ENCODE assay signal across 19 cellular contexts in genomic region chr13:113666951-113667701, GRCh38. TPM values are rescaled to one million over a fixed set of nuclear protein-coding genes. Genes with fewer than 3 reads are reported as not detected.
A peak's percentile ranks its signal among the peaks of the same experiment; 100 is the strongest.
DNase-seq lines count a peak whose midpoint lies in the region; ATAC-seq and TF ChIP-seq lines count a peak whose summit lies in the region.
"Had no signal": no experiment of that assay in that cellular context is flagged by ENCODE, and none has a peak within 500 bp of the region (broad histone marks: within the 10 kb centered on the region; RNA-seq: fewer than 3 reads in every experiment).

Gene GRK1, plus strand, starts transcription at chr13:113667219. Its CDS starts 168 bp downstream, at chr13:113667387.

- H3K27me3 ChIP-seq in SK-N-SH (ENCODE audit: insufficient read depth) = no peaks in the 10 kb centered on the region
- H3K27me3 ChIP-seq in Peyer's patch = no peaks in the 10 kb centered on the region
- H3K27me3 ChIP-seq in left lung = no peaks in the 10 kb centered on the region
- H3K27me3 ChIP-seq in sigmoid colon = peaks cover 0 to 4% (median 0%) of the 10 kb centered on the region in 3 donors
- H3K27me3 ChIP-seq in MG63 = no peaks in the 10 kb centered on the region
- H3K27me3 ChIP-seq: brain microvascular endothelial cell, esophagus muscularis mucosa had no signal

- TF ChIP-seq CTCF in SK-N-SH (IDR thresholded peaks at IDR 0.05) = no peak
- no peak for TF ChIP-seq CTCF in Peyer's patch (IDR thresholded peaks at IDR 0.05)
- TF ChIP-seq CTCF in left lung (IDR thresholded peaks at IDR 0.05) = no peak
- no peak for TF ChIP-seq CTCF in sigmoid colon (IDR thresholded peaks at IDR 0.05)

- no peak within 1 kb of the TSS for H3K4me2 ChIP-seq in SK-N-SH

- TF ChIP-seq POLR2A in Peyer's patch (IDR thresholded peaks at IDR 0.05) (no peak), sigmoid colon (IDR thresholded peaks at IDR 0.05) (no peak)

- H3K27ac ChIP-seq in SK-N-SH (ENCODE audit: low read depth in 2 of 2, low read length in 1 of 2) (no peak within 1 kb of the TSS), Peyer's patch (no peak within 1 kb of the TSS), left lung (no peak within 1 kb of the TSS), sigmoid colon (no peak within 1 kb of the TSS)
- H3K27ac ChIP-seq: brain microvascular endothelial cell, esophagus muscularis mucosa, prostate gland had no signal

- 76% methylated on average over 18 of the region's 32 CpGs for WGBS in SK-N-SH (ENCODE audit: low lambda C conversion rate)
- WGBS in sigmoid colon, 2 donors = 84 to 92% methylated on average over 32 of the region's 32 CpGs

- H3K79me2 ChIP-seq in SK-N-SH (ENCODE audit: insufficient read depth) = no peaks in the 10 kb centered on the region

- no peak within 1 kb of the TSS for H3K9ac ChIP-seq in SK-N-SH

- H3K9me3 ChIP-seq in SK-N-SH (no peaks in the 10 kb centered on the region), Peyer's patch (no peaks in the 10 kb centered on the region), left lung (peaks cover 0 to 3% of the 10 kb centered on the region in 2 donors), sigmoid colon (no peaks in the 10 kb centered on the region), MG63 (no peaks in the 10 kb centered on the region)
- H3K9me3 ChIP-seq: prostate gland had no signal

- H3F3A ChIP-seq in SK-N-SH (replicated peaks; ENCODE audit: insufficient read depth) = peaks cover 11% of the 10 kb centered on the region

- intact Hi-C loops in left lung (cut with DNase I) = no loop called here
- intact Hi-C loops in sigmoid colon (cut with DNase I) = no loop called here

- no peaks in the 10 kb centered on the region for H4K20me1 ChIP-seq in SK-N-SH (ENCODE audit: insufficient read depth)

- no peak within 1 kb of the TSS for H3K4me3 ChIP-seq in SK-N-SH (ENCODE audit: low read depth in 2 of 2, low read length in 1 of 2)
- H3K4me3 ChIP-seq in Peyer's patch = no peak within 1 kb of the TSS
- no peak within 1 kb of the TSS for H3K4me3 ChIP-seq in left lung
- H3K4me3 ChIP-seq in sigmoid colon = no peak within 1 kb of the TSS
- no peak within 1 kb of the TSS for H3K4me3 ChIP-seq in MG63
- H3K4me3 ChIP-seq: esophagus muscularis mucosa, prostate gland had no signal

- peak; percentile 22; the same call in 1 of the 3 replicates for ATAC-seq in SK-N-SH treated with all-trans-retinoic acid at 6 μM for 48 hours
- no peak for ATAC-seq in left lung
- no peak for ATAC-seq in GM21360 (IDR thresholded peaks at IDR 0.05; ENCODE audit: unreplicated experiment)

- H3K4me1 ChIP-seq in SK-N-SH (ENCODE audit: control insufficient read depth in 1 of 2, insufficient read depth in 2 of 2, low read depth in 1 of 2, low read length in 1 of 2) (no peaks in the 10 kb centered on the region; a peak in 1 of 4 replicates), Peyer's patch (no peaks in the 10 kb centered on the region), left lung (no peaks in the 10 kb centered on the region), sigmoid colon (no peaks in the 10 kb centered on the region)
- H3K4me1 ChIP-seq: esophagus muscularis mucosa, prostate gland had no signal

- H2AFZ ChIP-seq in SK-N-SH (ENCODE audit: low read depth) = no peak within 1 kb of the TSS

- no peaks in the 10 kb centered on the region for H3K9me2 ChIP-seq in SK-N-SH

- POLR2A ChIA-PET in SK-N-SH (lab: Yijun Ruan, JAX) = no interaction called here

- H3K36me3 ChIP-seq in SK-N-SH (replicated peaks in 1 of 2; ENCODE audit: control insufficient read depth in 1 of 2, insufficient read depth in 2 of 2, low read length in 1 of 2) (no peaks in the 10 kb centered on the region), Peyer's patch (no peaks in the 10 kb centered on the region), left lung (no peaks in the 10 kb centered on the region), sigmoid colon (no peaks in the 10 kb centered on the region), MG63 (no peaks in the 10 kb centered on the region)
- H3K36me3 ChIP-seq: brain microvascular endothelial cell, esophagus muscularis mucosa, prostate gland had no signal

- no peak for TF ChIP-seq RAD21 in SK-N-SH (IDR thresholded peaks at IDR 0.05; ENCODE audit: low read length)

- DNase-seq in SK-N-SH = no peak
- DNase-seq in Peyer's patch = peak in 2 of 3 donors; percentile 43
- peak; percentile 26 to 78 for DNase-seq in left lung
- DNase-seq in sigmoid colon = peak; percentile 60
- no peak for DNase-seq in iPS-NIHi7 (ENCODE audit: extremely low spot score)
- no peak for DNase-seq in MG63
- DNase-seq: 8988T, brain microvascular endothelial cell, DND-41, Kasumi-1, NCI-H510A treated with DMSO at 0.1 percent for 48 hours, OCI-M1, SW 1271 had no signal

- CTCF ChIA-PET in SK-N-SH (lab: Yijun Ruan, JAX) = interaction anchor here (0.8 to 3.2 kb wide), 4 partner anchors 12 to 724 kb away, joined by 3 to 19 read pairs (median 3); no protein-coding TSS in a partner anchor

- TF ChIP-seq EP300 in SK-N-SH (IDR thresholded peaks at IDR 0.05; ENCODE audit: borderline replicate concordance in 1 of 2, low read depth in 1 of 2, low read length in 1 of 2) (no peak), sigmoid colon (IDR thresholded peaks at IDR 0.05) (no peak)

TF ChIP-seq in SK-N-SH treated with all-trans-retinoic acid at 6 μM for 48 hours, 23 proteins besides CTCF, POLR2A, EP300 and RAD21 (continues in another document):
- TF ChIP-seq BACH2 (CRISPR knock-in tag; IDR thresholded peaks at IDR 0.05; ENCODE audit: borderline replicate concordance) (no peak), ZNF8 (CRISPR knock-in tag; IDR thresholded peaks at IDR 0.05) (no peak), ZFP3 (CRISPR knock-in tag; IDR thresholded peaks at IDR 0.05) (no peak), ZC3H10 (CRISPR knock-in tag; IDR thresholded peaks at IDR 0.05) (no peak), TSHZ2 (CRISPR knock-in tag; IDR thresholded peaks at IDR 0.05) (no peak)

TF ChIP-seq in SK-N-SH, 30 proteins besides CTCF, POLR2A, EP300 and RAD21:
- TF ChIP-seq PBX3 (IDR thresholded peaks at IDR 0.05) (no peak), POLR2AphosphoS5 (IDR thresholded peaks at IDR 0.05; ENCODE audit: low read depth, low read length) (no peak), RXRA (IDR thresholded peaks at IDR 0.05; ENCODE audit: borderline replicate concordance, low read depth) (no peak), NFIC (IDR thresholded peaks at IDR 0.05; ENCODE audit: borderline replicate concordance) (no peak), CHD2 (IDR thresholded peaks at IDR 0.05; ENCODE audit: low read length, partially characterized antibody) (no peak), YY1 (IDR thresholded peaks at IDR 0.05; ENCODE audit: low read depth) (no peak)
TF ChIP-seq in SK-N-SH: peak in this region for 0.

RNA-seq across cellular contexts. Expression of gene GRK1, which starts in this region (rescaled TPM):
- polyA plus RNA-seq in SK-N-SH (2012; rRNA removed) = 0.08 and 0.12 TPM in 2 replicates
- polyA plus RNA-seq in SK-N-SH (2012; cell fraction: cytosol; rRNA removed) = 0.01 TPM in 2 replicates
- 0.14 and 0.21 TPM in 2 replicates for polyA plus RNA-seq in SK-N-SH (2012; cell fraction: nucleus; rRNA removed)
- total RNA-seq in Peyer's patch = 1 to 10 TPM in 1 of 4 donors, under 1 TPM in 1, not detected in 2; 0.88 to 1.7 TPM
- under 1 TPM in 1 of 2 donors, not detected in 1; 0.21 TPM for total RNA-seq in left lung
- under 1 TPM in 1 of 4 donors, not detected in 3; 0.28 TPM for total RNA-seq in sigmoid colon
- polyA plus RNA-seq in sigmoid colon = under 1 TPM in 1 of 3 donors, not detected in 2; 0.10 TPM
- total RNA-seq in MG63 (2014; rRNA removed; shearing (Covaris generic); ENCODE audit: low replicate concordance) = not detected in 2 replicates
- total RNA-seq: dermis microvascular lymphatic vessel endothelial cell, mucosa of gallbladder had no signal

Comparison
In these comparisons a context has a peak if more than half of its experiments do, and no peak if none do; other contexts are left out.
1. Peak in DNase-seq in left lung; RNA of the gene not detected or under 1 TPM.
2. Peak in DNase-seq in sigmoid colon; RNA of the gene not detected or under 1 TPM.
3. DNase-seq: peak in Peyer's patch (2 of 3); none in SK-N-SH (single experiment), iPS-NIHi7 (single experiment) and MG63 (single experiment).